ENCODE assay signal across 27 cellular contexts in the genomic region with DNA sequence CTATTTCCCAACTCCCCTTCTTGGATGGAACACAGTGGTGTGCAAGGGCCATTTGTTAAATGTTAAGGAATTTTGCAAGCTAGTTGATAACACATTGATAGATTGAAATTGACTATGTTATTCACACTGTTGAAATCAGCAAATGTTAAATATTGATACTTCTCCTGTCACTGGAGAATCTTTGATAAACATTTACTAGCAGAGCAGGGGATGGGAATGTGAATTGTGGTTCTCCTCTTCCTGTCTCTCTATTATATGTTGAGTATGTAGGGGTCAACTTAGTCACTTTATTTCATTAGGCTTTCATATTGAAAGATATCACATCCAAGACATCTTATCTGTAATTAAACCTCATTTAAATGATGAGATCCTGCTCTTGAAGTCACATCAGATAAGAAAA.
"Had no signal": no experiment of that assay in that cellular context is flagged by ENCODE, and none has a peak within 500 bp of the region (broad histone marks: within the 10 kb centered on the region; RNA-seq: fewer than 3 reads in every experiment).

No MANE protein-coding gene starts in this region.

- ATAC-seq: stimulated activated effector memory CD8-positive, alpha-beta T cell treated with anti-CD3 and anti-CD28 coated beads, Interleukin-12 subunit alpha, Interleukin-12 subunit beta, amount 100 ng/mL, for 72 hours; stimulated activated memory B cell treated with anti-CD40 and anti-IgM and Interleukin-4, amounts not matched to agents 10 μg/mL and 1 μg/mL and 100 μg/mL, for 72 hours; stimulated activated naive B cell treated with anti-CD40 and anti-IgM and Interleukin-4, amounts not matched to agents 10 μg/mL and 1 μg/mL and 100 μg/mL, for 72 hours; stimulated activated naive CD8-positive, alpha-beta T cell treated with anti-CD3 and anti-CD28 coated beads, Interleukin-15, amount 100 ng/mL, for 72 hours; stimulated activated naive CD8-positive, alpha-beta T cell treated with anti-CD3 and anti-CD28 coated beads, Interleukin-15, Interleukin-2, amounts not matched to agents 100 U/mL and 50 U/mL, for 24 hours; upper lobe of right lung had no signal

- H3K36me3 ChIP-seq: stomach, suprapubic skin, thoracic aorta, thyroid gland, tibial artery, tibial nerve, transverse colon, upper lobe of left lung, upper lobe of right lung, uterus, vagina had no signal

- DNase-seq: stimulated activated CD4-positive, alpha-beta T cell treated with anti-CD3 and anti-CD28 coated beads, Interleukin-2, amount 100 ng/mL, for 48 hours; stimulated activated CD4-positive, alpha-beta T cell treated with anti-CD3 and anti-CD28 coated beads, Interleukin-4, amount 100 ng/mL, for 1 hour; stimulated activated CD4-positive, alpha-beta T cell treated with anti-CD3 and anti-CD28 coated beads, Interleukin-4, amount 100 ng/mL, for 24 hours; stimulated activated CD4-positive, alpha-beta T cell treated with anti-CD3 and anti-CD28 coated beads, Interleukin-4, amount 100 ng/mL, for 4 hours; stimulated activated CD8-positive, alpha-beta memory T cell treated with anti-CD3 and anti-CD28 coated beads, Interleukin-4, amount 100 ng/mL, for 48 hours; stimulated activated naive B cell treated with anti-CD40 and anti-IgM and Interleukin-4, amounts not matched to agents 10 μg/mL and 1 μg/mL and 100 μg/mL, for 72 hours; stimulated activated naive CD4-positive, alpha-beta T cell; stimulated activated naive CD4-positive, alpha-beta T cell treated with Interleukin-2 at 50 U/mL for 16 hours; stimulated activated naive CD8-positive, alpha-beta T cell treated with anti-CD3 and anti-CD28 coated beads, Interleukin-15, amount 100 ng/mL, for 72 hours; stimulated activated naive CD8-positive, alpha-beta T cell treated with anti-CD3 and anti-CD28 coated beads, Interleukin-15, Interleukin-2, amounts not matched to agents 100 U/mL and 50 U/mL, for 24 hours; stomach; substantia nigra; testis; thyroid gland; tibial artery; transverse colon; trophoblast cell; upper lobe of left lung; upper lobe of right lung; uterus had no signal

- H3K27ac ChIP-seq: stomach, suprapubic skin, testis, thoracic aorta, thyroid gland, tibial artery, tibial nerve, transverse colon, upper lobe of left lung, upper lobe of right lung, uterus, vagina had no signal

- H3K4me3 ChIP-seq: stomach, suprapubic skin, testis, thoracic aorta, thyroid gland, tibial artery, tibial nerve, transverse colon, upper lobe of left lung, upper lobe of right lung, uterus, vagina had no signal

- H3K27me3 ChIP-seq: stomach, suprapubic skin, testis, thyroid gland, tibial artery, tibial nerve, transverse colon, upper lobe of left lung, upper lobe of right lung, uterus, vagina had no signal

- H3K9me3 ChIP-seq: testis, thyroid gland, tibial artery, transverse colon, uterus, vagina had no signal

- FAIRE-seq: urothelium cell line had no signal

- H3K4me1 ChIP-seq: stomach, suprapubic skin, testis, thyroid gland, tibial artery, tibial nerve, transverse colon, upper lobe of left lung, upper lobe of right lung, uterus, vagina had no signal
